Comparison of ENCODE assay signal across 23 cellular contexts in genomic region chrX:20271186-20271585, GRCh38.
"Had no signal": no experiment of that assay in that cellular context is flagged by ENCODE, and none has a peak within 500 bp of the region (broad histone marks: within the 10 kb centered on the region; RNA-seq: fewer than 3 reads in every experiment).

No MANE protein-coding gene starts in this region.

- H3K4me3 Mint-ChIP-seq: activated B cell treated with CpG ODN at 0.5 μM for 24 hours; activated CD4-positive, alpha-beta memory T cell treated with anti-CD3 and anti-CD28 coated beads for 36 hours; activated CD4-positive, alpha-beta T cell treated with anti-CD3 and anti-CD28 coated beads, Interleukin-2, amount 10 ng/mL, durations not matched to agents 7 days and 5 days; activated T-cell treated with anti-CD3 and anti-CD28 coated beads, Interleukin-2, amount 50 U/mL, for 4 hours; T-helper 1 cell treated with Interleukin-12 subunit alpha and Interleukin-12 subunit beta and Interleukin-4 antibody, amounts not matched to agents 30 μg/mL and 1 μg/mL, for 36 hours had no signal

- H3K27me3 ChIP-seq: brain microvascular endothelial cell, Peyer's patch had no signal

- H3K27ac Mint-ChIP-seq: activated B cell treated with CpG ODN at 0.5 μM for 24 hours; activated CD4-positive, alpha-beta memory T cell treated with anti-CD3 and anti-CD28 coated beads for 36 hours; activated CD4-positive, alpha-beta T cell treated with anti-CD3 and anti-CD28 coated beads, Interleukin-2, amount 10 ng/mL, durations not matched to agents 7 days and 5 days; activated naive CD4-positive, alpha-beta T cell treated with anti-CD3 and anti-CD28 coated beads, Interleukin-2, amount 50 U/mL, for 72 hours; T-helper 1 cell treated with Interleukin-12 subunit alpha and Interleukin-12 subunit beta and Interleukin-4 antibody, amounts not matched to agents 30 μg/mL and 1 μg/mL, for 36 hours had no signal

- H3K4me1 Mint-ChIP-seq: activated B cell treated with CpG ODN at 0.5 μM for 24 hours had no signal

- H3K27me3 Mint-ChIP-seq: activated B cell treated with CpG ODN at 0.5 μM for 24 hours; activated CD4-positive, alpha-beta memory T cell treated with anti-CD3 and anti-CD28 coated beads for 36 hours had no signal

- H3K27ac ChIP-seq: brain microvascular endothelial cell, Peyer's patch, RWPE1 had no signal

- ATAC-seq: activated naive CD4-positive, alpha-beta T cell treated with anti-CD3 and anti-CD28 coated beads, Interleukin-2, amount 50 U/mL, for 72 hours; activated T-cell treated with anti-CD3 and anti-CD28 coated beads, Interleukin-2, amount 50 U/mL, for 4 hours had no signal

- H3K9me3 Mint-ChIP-seq: activated B cell treated with CpG ODN at 0.5 μM for 24 hours; activated CD4-positive, alpha-beta memory T cell treated with anti-CD3 and anti-CD28 coated beads for 36 hours; activated CD4-positive, alpha-beta T cell treated with anti-CD3 and anti-CD28 coated beads, Interleukin-2, amount 10 ng/mL, durations not matched to agents 7 days and 5 days; activated T-cell treated with anti-CD3 and anti-CD28 coated beads, Interleukin-2, amount 50 U/mL, for 4 hours; T-helper 1 cell treated with Interleukin-12 subunit alpha and Interleukin-12 subunit beta and Interleukin-4 antibody, amounts not matched to agents 30 μg/mL and 1 μg/mL, for 36 hours had no signal

- H3K36me3 ChIP-seq: brain microvascular endothelial cell, Peyer's patch had no signal

- DNase-seq: activated B cell treated with CpG ODN at 0.5 μM for 24 hours; activated CD4-positive, alpha-beta memory T cell treated with anti-CD3 and anti-CD28 coated beads for 36 hours; activated CD4-positive, alpha-beta T cell treated with anti-CD3 and anti-CD28 coated beads for 1 hour; activated CD4-positive, alpha-beta T cell treated with anti-CD3 and anti-CD28 coated beads, Interleukin-2, amount 10 ng/mL, durations not matched to agents 7 days and 5 days; activated CD8-positive, alpha-beta memory T cell treated with anti-CD3 and anti-CD28 coated beads for 24 hours; activated effector memory CD4-positive, alpha-beta T cell treated with anti-CD3 and anti-CD28 coated beads, Interleukin-2, amount 50 U/mL, for 16 hours; activated naive CD4-positive, alpha-beta T cell treated with Interleukin-2 at 50 U/mL for 16 hours; activated T-cell treated with anti-CD3 and anti-CD28 coated beads, Interleukin-2, amount 50 U/mL, for 4 hours; amygdala; brain microvascular endothelial cell; cerebellar nuclear complex; NCI-H1105 treated with DMSO at 0.1 percent for 48 hours; NCI-H1436 treated with DMSO at 0.1 percent for 48 hours; NCI-H187; NCI-H2081 treated with DMSO at 0.1 percent for 48 hours; NCI-H2227 treated with DMSO at 0.1 percent for 48 hours; NCI-H446 treated with DMSO at 0.1 percent for 48 hours; NCI-H774; Peyer's patch; SHP77 treated with DMSO at 0.1 percent for 48 hours had no signal

- H3K36me3 Mint-ChIP-seq: activated CD4-positive, alpha-beta memory T cell treated with anti-CD3 and anti-CD28 coated beads for 36 hours; activated naive CD4-positive, alpha-beta T cell treated with anti-CD3 and anti-CD28 coated beads, Interleukin-2, amount 50 U/mL, for 72 hours had no signal

- H3K4me3 ChIP-seq: Peyer's patch had no signal
